1 cellular context compared by ENCODE assay signal in genomic region chr1:7586031-7586941, GRCh38.
TF ChIP-seq lines count a peak whose summit lies in the region.

No MANE protein-coding gene starts in this region.

TF ChIP-seq in K562, 482 proteins besides CTCF, POLR2A, EP300 and RAD21 (continued from another document and continues in another):
- no peak for TF ChIP-seq ZBTB26 (CRISPR knock-in tag; IDR thresholded peaks at IDR 0.05)
- no peak for TF ChIP-seq RB1 (IDR thresholded peaks at IDR 0.05; ENCODE audit: low read depth)
- TF ChIP-seq ZNF347 (CRISPR knock-in tag; IDR thresholded peaks at IDR 0.05; ENCODE audit: low read depth): no peak
- no peak for TF ChIP-seq KDM2B (CRISPR knock-in tag; IDR thresholded peaks at IDR 0.05)
- no peak for TF ChIP-seq ZNF311 (CRISPR knock-in tag; IDR thresholded peaks at IDR 0.05)
- TF ChIP-seq ZNF263 (CRISPR knock-in tag; IDR thresholded peaks at IDR 0.05; ENCODE audit: borderline replicate concordance): peak; percentile 61; the same call in 1 of the 2 replicates
- TF ChIP-seq ELF4 (CRISPR knock-in tag; IDR thresholded peaks at IDR 0.05): peak; percentile 24; the same call in 1 of the 2 replicates
- TF ChIP-seq, protein P1, sequence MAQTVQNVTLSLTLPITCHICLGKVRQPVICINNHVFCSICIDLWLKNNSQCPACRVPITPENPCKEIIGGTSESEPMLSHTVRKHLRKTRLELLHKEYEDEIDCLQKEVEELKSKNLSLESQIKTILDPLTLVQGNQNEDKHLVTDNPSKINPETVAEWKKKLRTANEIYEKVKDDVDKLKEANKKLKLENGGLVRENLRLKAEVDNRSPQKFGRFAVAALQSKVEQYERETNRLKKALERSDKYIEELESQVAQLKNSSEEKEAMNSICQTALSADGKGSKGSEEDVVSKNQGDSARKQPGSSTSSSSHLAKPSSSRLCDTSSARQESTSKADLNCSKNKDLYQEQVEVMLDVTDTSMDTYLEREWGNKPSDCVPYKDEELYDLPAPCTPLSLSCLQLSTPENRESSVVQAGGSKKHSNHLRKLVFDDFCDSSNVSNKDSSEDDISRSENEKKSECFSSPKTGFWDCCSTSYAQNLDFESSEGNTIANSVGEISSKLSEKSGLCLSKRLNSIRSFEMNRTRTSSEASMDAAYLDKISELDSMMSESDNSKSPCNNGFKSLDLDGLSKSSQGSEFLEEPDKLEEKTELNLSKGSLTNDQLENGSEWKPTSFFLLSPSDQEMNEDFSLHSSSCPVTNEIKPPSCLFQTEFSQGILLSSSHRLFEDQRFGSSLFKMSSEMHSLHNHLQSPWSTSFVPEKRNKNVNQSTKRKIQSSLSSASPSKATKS (CRISPR knock-in tag; IDR thresholded peaks at IDR 0.05): no peak
- no peak for TF ChIP-seq ZNF3 (CRISPR knock-in tag; IDR thresholded peaks at IDR 0.05)
- TF ChIP-seq HDAC3 (IDR thresholded peaks at IDR 0.05; ENCODE audit: borderline replicate concordance, partially characterized antibody): no peak
- TF ChIP-seq ZNF444 (CRISPR knock-in tag; IDR thresholded peaks at IDR 0.05): no peak
- TF ChIP-seq, protein P2, sequence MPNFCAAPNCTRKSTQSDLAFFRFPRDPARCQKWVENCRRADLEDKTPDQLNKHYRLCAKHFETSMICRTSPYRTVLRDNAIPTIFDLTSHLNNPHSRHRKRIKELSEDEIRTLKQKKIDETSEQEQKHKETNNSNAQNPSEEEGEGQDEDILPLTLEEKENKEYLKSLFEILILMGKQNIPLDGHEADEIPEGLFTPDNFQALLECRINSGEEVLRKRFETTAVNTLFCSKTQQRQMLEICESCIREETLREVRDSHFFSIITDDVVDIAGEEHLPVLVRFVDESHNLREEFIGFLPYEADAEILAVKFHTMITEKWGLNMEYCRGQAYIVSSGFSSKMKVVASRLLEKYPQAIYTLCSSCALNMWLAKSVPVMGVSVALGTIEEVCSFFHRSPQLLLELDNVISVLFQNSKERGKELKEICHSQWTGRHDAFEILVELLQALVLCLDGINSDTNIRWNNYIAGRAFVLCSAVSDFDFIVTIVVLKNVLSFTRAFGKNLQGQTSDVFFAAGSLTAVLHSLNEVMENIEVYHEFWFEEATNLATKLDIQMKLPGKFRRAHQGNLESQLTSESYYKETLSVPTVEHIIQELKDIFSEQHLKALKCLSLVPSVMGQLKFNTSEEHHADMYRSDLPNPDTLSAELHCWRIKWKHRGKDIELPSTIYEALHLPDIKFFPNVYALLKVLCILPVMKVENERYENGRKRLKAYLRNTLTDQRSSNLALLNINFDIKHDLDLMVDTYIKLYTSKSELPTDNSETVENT (CRISPR knock-in tag; IDR thresholded peaks at IDR 0.05): no peak
- no peak for TF ChIP-seq RBM14 (IDR thresholded peaks at IDR 0.05; ENCODE audit: borderline replicate concordance, insufficient read depth, low read depth, low read length)
- no peak for TF ChIP-seq GATA2 (CRISPR knock-in tag; IDR thresholded peaks at IDR 0.05)
- TF ChIP-seq KHSRP (IDR thresholded peaks at IDR 0.05): no peak
- TF ChIP-seq AFF4 (CRISPR knock-in tag; IDR thresholded peaks at IDR 0.05): no peak
- TF ChIP-seq, protein P3, sequence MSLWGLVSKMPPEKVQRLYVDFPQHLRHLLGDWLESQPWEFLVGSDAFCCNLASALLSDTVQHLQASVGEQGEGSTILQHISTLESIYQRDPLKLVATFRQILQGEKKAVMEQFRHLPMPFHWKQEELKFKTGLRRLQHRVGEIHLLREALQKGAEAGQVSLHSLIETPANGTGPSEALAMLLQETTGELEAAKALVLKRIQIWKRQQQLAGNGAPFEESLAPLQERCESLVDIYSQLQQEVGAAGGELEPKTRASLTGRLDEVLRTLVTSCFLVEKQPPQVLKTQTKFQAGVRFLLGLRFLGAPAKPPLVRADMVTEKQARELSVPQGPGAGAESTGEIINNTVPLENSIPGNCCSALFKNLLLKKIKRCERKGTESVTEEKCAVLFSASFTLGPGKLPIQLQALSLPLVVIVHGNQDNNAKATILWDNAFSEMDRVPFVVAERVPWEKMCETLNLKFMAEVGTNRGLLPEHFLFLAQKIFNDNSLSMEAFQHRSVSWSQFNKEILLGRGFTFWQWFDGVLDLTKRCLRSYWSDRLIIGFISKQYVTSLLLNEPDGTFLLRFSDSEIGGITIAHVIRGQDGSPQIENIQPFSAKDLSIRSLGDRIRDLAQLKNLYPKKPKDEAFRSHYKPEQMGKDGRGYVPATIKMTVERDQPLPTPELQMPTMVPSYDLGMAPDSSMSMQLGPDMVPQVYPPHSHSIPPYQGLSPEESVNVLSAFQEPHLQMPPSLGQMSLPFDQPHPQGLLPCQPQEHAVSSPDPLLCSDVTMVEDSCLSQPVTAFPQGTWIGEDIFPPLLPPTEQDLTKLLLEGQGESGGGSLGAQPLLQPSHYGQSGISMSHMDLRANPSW (CRISPR knock-in tag; IDR thresholded peaks at IDR 0.05): no peak
- TF ChIP-seq CHCHD3 (CRISPR knock-in tag; IDR thresholded peaks at IDR 0.05): no peak
- peak; percentile 86 for TF ChIP-seq ESRRA (IDR thresholded peaks at IDR 0.05; ENCODE audit: borderline replicate concordance, low read depth)
- no peak for TF ChIP-seq HNRNPL (IDR thresholded peaks at IDR 0.05; ENCODE audit: low read depth, low read length)
- no peak for TF ChIP-seq CHD2 (IDR thresholded peaks at IDR 0.05; ENCODE audit: low read depth, low read length)
- no peak for TF ChIP-seq NUFIP1 (IDR thresholded peaks at IDR 0.05; ENCODE audit: partially characterized antibody)
- TF ChIP-seq MAFK (IDR thresholded peaks at IDR 0.05; ENCODE audit: low read length): no peak
- TF ChIP-seq RERE (CRISPR knock-in tag; IDR thresholded peaks at IDR 0.05; ENCODE audit: borderline replicate concordance): no peak
- TF ChIP-seq OTX1 (CRISPR knock-in tag; IDR thresholded peaks at IDR 0.05): no peak
- no peak for TF ChIP-seq ZC3H11A (IDR thresholded peaks at IDR 0.05; ENCODE audit: low read depth, low read length)
- no peak for TF ChIP-seq MTA1 (IDR thresholded peaks at IDR 0.05; ENCODE audit: borderline replicate concordance)
- TF ChIP-seq ZNF449 (CRISPR knock-in tag; IDR thresholded peaks at IDR 0.05): peak; percentile 24; the same call in 1 of the 2 replicates
- no peak for TF ChIP-seq TCFL5 (CRISPR knock-in tag; conservative IDR thresholded peaks at IDR 0.05)
- TF ChIP-seq HNRNPH1 (optimal IDR thresholded peaks at IDR 0.05; ENCODE audit: low read depth, low read length): no peak
- no peak for TF ChIP-seq ZNF830 (CRISPR knock-in tag; IDR thresholded peaks at IDR 0.05)
- no peak for TF ChIP-seq RBFOX2 (IDR thresholded peaks at IDR 0.05; ENCODE audit: low read depth, low read length)
- no peak for TF ChIP-seq ZFPM2 (CRISPR knock-in tag; IDR thresholded peaks at IDR 0.05)
- no peak for TF ChIP-seq SAFB2 (IDR thresholded peaks at IDR 0.05; ENCODE audit: borderline replicate concordance, low read depth, low read length, severe bottlenecking)
- TF ChIP-seq TEAD4 (IDR thresholded peaks at IDR 0.05; ENCODE audit: low read length): peak; percentile 65; the same call in 1 of the 2 replicates
- no peak for TF ChIP-seq TEAD4 (CRISPR knock-in tag; IDR thresholded peaks at IDR 0.05; ENCODE audit: borderline replicate concordance)
- TF ChIP-seq XRCC4 (IDR thresholded peaks at IDR 0.05; ENCODE audit: extremely low read depth, insufficient read depth, insufficient read length): no peak
- no peak for TF ChIP-seq ZNF174 (CRISPR knock-in tag; IDR thresholded peaks at IDR 0.05)
- TF ChIP-seq SMAD3 (CRISPR knock-in tag; conservative IDR thresholded peaks at IDR 0.05): 0 out of 2 replicates have a peak, but pooled peaks have one; percentile 50
- TF ChIP-seq, protein P4, sequence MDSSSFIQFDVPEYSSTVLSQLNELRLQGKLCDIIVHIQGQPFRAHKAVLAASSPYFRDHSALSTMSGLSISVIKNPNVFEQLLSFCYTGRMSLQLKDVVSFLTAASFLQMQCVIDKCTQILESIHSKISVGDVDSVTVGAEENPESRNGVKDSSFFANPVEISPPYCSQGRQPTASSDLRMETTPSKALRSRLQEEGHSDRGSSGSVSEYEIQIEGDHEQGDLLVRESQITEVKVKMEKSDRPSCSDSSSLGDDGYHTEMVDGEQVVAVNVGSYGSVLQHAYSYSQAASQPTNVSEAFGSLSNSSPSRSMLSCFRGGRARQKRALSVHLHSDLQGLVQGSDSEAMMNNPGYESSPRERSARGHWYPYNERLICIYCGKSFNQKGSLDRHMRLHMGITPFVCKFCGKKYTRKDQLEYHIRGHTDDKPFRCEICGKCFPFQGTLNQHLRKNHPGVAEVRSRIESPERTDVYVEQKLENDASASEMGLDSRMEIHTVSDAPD (CRISPR knock-in tag; IDR thresholded peaks at IDR 0.05): no peak
- TF ChIP-seq STAT5A (IDR thresholded peaks at IDR 0.05; ENCODE audit: borderline replicate concordance, low read length): no peak
